1 cellular context compared by ENCODE assay signal in genomic region chr11:121039971-121040613, GRCh38.
TF ChIP-seq lines count a peak whose summit lies in the region.

No MANE protein-coding gene starts in this region.

TF ChIP-seq in endothelial cell of umbilical vein, 7 proteins besides CTCF, POLR2A, EP300 and RAD21:
- TF ChIP-seq POLR2AphosphoS5 (IDR thresholded peaks at IDR 0.05; ENCODE audit: insufficient read depth, low read depth, low read length) (no peak), GATA2 (IDR thresholded peaks at IDR 0.05; ENCODE audit: insufficient read depth, insufficient read length, low read depth, low read length) (no peak), MYC (IDR thresholded peaks at IDR 0.05; ENCODE audit: low read depth, low read length) (no peak), FOS (IDR thresholded peaks at IDR 0.05; ENCODE audit: borderline replicate concordance, insufficient read depth, low read length) (no peak), EZH2 (IDR thresholded peaks at IDR 0.05; ENCODE audit: borderline replicate concordance, low read depth, low read length, severe bottlenecking) (no peak)
- TF ChIP-seq, protein P1, sequence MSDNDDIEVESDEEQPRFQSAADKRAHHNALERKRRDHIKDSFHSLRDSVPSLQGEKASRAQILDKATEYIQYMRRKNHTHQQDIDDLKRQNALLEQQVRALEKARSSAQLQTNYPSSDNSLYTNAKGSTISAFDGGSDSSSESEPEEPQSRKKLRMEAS (IDR thresholded peaks at IDR 0.05; ENCODE audit: insufficient read depth, insufficient read length): no peak
TF ChIP-seq in endothelial cell of umbilical vein: peak in this region for 0.
